Comparison of ENCODE assay signal across 8 cellular contexts in genomic region chr11:93089474-93090102, GRCh38.
DNase-seq lines count a peak whose midpoint lies in the region; ATAC-seq and TF ChIP-seq lines count a peak whose summit lies in the region.

No MANE protein-coding gene starts in this region.

- TF ChIP-seq CTCF in GM10266 (IDR thresholded peaks at IDR 0.05; ENCODE audit: control insufficient read depth, insufficient read depth, low read depth, missing control alignments) (peak; percentile 53), endodermal cell (conservative IDR thresholded peaks at IDR 0.05) (peak; percentile 83)

- 56 to 58% methylated on average over 4 to 5 of the region's 5 CpGs for WGBS in endodermal cell (ENCODE audit: insufficient coverage in 1 of 2, insufficient read length in 1 of 2), 2 experiments

- peak overlapping the region; percentile 80 for H3K27ac Mint-ChIP-seq in endodermal cell
- no peak overlapping the region for H3K27ac Mint-ChIP-seq in activated T-helper 1 cell treated with anti-CD3 and anti-CD28 coated beads, Interleukin-12 subunit alpha, Interleukin-12 subunit beta, Interleukin-2, Interleukin-4 antibody, amounts not matched to agents 30 ng/mL and 10 ng/mL and 1 ng/mL, durations not matched to agents 14 hours and 24 hours and 36 hours

- peak; percentile 65 for ATAC-seq in HG02759 (IDR thresholded peaks at IDR 0.05; ENCODE audit: unreplicated experiment)

- H3K4me1 Mint-ChIP-seq in endodermal cell = peaks cover 22% of the 10 kb centered on the region
- H3K4me1 Mint-ChIP-seq in activated T-helper 1 cell treated with anti-CD3 and anti-CD28 coated beads, Interleukin-12 subunit alpha, Interleukin-12 subunit beta, Interleukin-2, Interleukin-4 antibody, amounts not matched to agents 30 ng/mL and 10 ng/mL and 1 ng/mL, durations not matched to agents 14 hours and 24 hours and 36 hours (ENCODE audit: low read depth) = no peaks in the 10 kb centered on the region

- DNase-seq in GM10266 (ENCODE audit: extremely low spot score) = no peak
- DNase-seq in NCI-H82 treated with DMSO at 0.1 percent for 48 hours (lab: John Stamatoyannopoulos, UW; ENCODE audit: unreplicated experiment) = peak; percentile 2
- DNase-seq in endodermal cell = peak; percentile 81
- DNase-seq in myocyte (ENCODE audit: low read depth) = peak; percentile 28
- no peak for DNase-seq in central memory CD4-positive, alpha-beta T cell
- no peak for DNase-seq in activated T-helper 1 cell treated with anti-CD3 and anti-CD28 coated beads, Interleukin-12 subunit alpha, Interleukin-12 subunit beta, Interleukin-2, Interleukin-4 antibody, amounts not matched to agents 30 ng/mL and 10 ng/mL and 1 ng/mL, durations not matched to agents 14 hours and 24 hours and 36 hours (ENCODE audit: low spot score)
- no peak for DNase-seq in NCI-H2081 treated with DMSO at 0.1 percent for 48 hours (lab: John Stamatoyannopoulos, UW)

- peaks cover 9% of the 10 kb centered on the region for H3K36me3 Mint-ChIP-seq in endodermal cell (ENCODE audit: low read depth)
- H3K36me3 Mint-ChIP-seq in activated T-helper 1 cell treated with anti-CD3 and anti-CD28 coated beads, Interleukin-12 subunit alpha, Interleukin-12 subunit beta, Interleukin-2, Interleukin-4 antibody, amounts not matched to agents 30 ng/mL and 10 ng/mL and 1 ng/mL, durations not matched to agents 14 hours and 24 hours and 36 hours (ENCODE audit: low read depth) = no peaks in the 10 kb centered on the region

- intact Hi-C loops in activated T-helper 1 cell treated with anti-CD3 and anti-CD28 coated beads, Interleukin-12 subunit alpha, Interleukin-12 subunit beta, Interleukin-2, Interleukin-4 antibody, amounts not matched to agents 30 ng/mL and 10 ng/mL and 1 ng/mL, durations not matched to agents 14 hours and 24 hours and 36 hours (cut with micrococcal nuclease) = loop anchor here (1.0 kb wide), 1 partner anchor 136 kb away; no protein-coding TSS in a partner anchor

- no peak overlapping the region for H3K9ac ChIP-seq in endodermal cell (ENCODE audit: extremely low read depth, low read length, poor library complexity, severe bottlenecking)

- H3K27ac ChIP-seq in endodermal cell (ENCODE audit: low read depth, low read length) = peak overlapping the region; percentile 55

- H3K4me3 ChIP-seq in endodermal cell (ENCODE audit: low read length) = peak overlapping the region; percentile 44

- peaks cover 41% of the 10 kb centered on the region for H3K9me3 ChIP-seq in endodermal cell (ENCODE audit: control insufficient read depth, low read length)

- H3K9me3 Mint-ChIP-seq in endodermal cell = peaks cover 16% of the 10 kb centered on the region
- H3K9me3 Mint-ChIP-seq in activated T-helper 1 cell treated with anti-CD3 and anti-CD28 coated beads, Interleukin-12 subunit alpha, Interleukin-12 subunit beta, Interleukin-2, Interleukin-4 antibody, amounts not matched to agents 30 ng/mL and 10 ng/mL and 1 ng/mL, durations not matched to agents 14 hours and 24 hours and 36 hours = no peaks in the 10 kb centered on the region

- peak overlapping the region; percentile 48 for H3K4me3 Mint-ChIP-seq in endodermal cell
- no peak overlapping the region for H3K4me3 Mint-ChIP-seq in activated T-helper 1 cell treated with anti-CD3 and anti-CD28 coated beads, Interleukin-12 subunit alpha, Interleukin-12 subunit beta, Interleukin-2, Interleukin-4 antibody, amounts not matched to agents 30 ng/mL and 10 ng/mL and 1 ng/mL, durations not matched to agents 14 hours and 24 hours and 36 hours

- H3K27me3 ChIP-seq in endodermal cell (ENCODE audit: control insufficient read depth, insufficient read depth, low read length, poor library complexity, severe bottlenecking) = no peaks in the 10 kb centered on the region

- H3K27me3 Mint-ChIP-seq in endodermal cell (ENCODE audit: insufficient read depth) = no peaks in the 10 kb centered on the region
- peaks cover 20% of the 10 kb centered on the region for H3K27me3 Mint-ChIP-seq in activated T-helper 1 cell treated with anti-CD3 and anti-CD28 coated beads, Interleukin-12 subunit alpha, Interleukin-12 subunit beta, Interleukin-2, Interleukin-4 antibody, amounts not matched to agents 30 ng/mL and 10 ng/mL and 1 ng/mL, durations not matched to agents 14 hours and 24 hours and 36 hours (ENCODE audit: insufficient read depth)

- H3K4me1 ChIP-seq in endodermal cell (ENCODE audit: control insufficient read depth, insufficient read depth, low read length) = no peaks in the 10 kb centered on the region

- H3K36me3 ChIP-seq in endodermal cell (ENCODE audit: control insufficient read depth, insufficient read depth, low read length) = no peaks in the 10 kb centered on the region

Comparison
In these comparisons a context has a peak if more than half of its experiments do, and no peak if none do; other contexts are left out.
1. DNase-seq: peak in NCI-H82 treated with DMSO at 0.1 percent for 48 hours (single experiment), endodermal cell (single experiment) and myocyte (single experiment); none in GM10266 (single experiment), central memory CD4-positive, alpha-beta T cell (single experiment), activated T-helper 1 cell treated with anti-CD3 and anti-CD28 coated beads, Interleukin-12 subunit alpha, Interleukin-12 subunit beta, Interleukin-2, Interleukin-4 antibody, amounts not matched to agents 30 ng/mL and 10 ng/mL and 1 ng/mL, durations not matched to agents 14 hours and 24 hours and 36 hours (single experiment) and NCI-H2081 treated with DMSO at 0.1 percent for 48 hours (single experiment).